ENCODE assay signal across 27 cellular contexts in genomic region chr9:28378236-28378635, GRCh38.
A peak's percentile ranks its signal among the peaks of the same experiment; 100 is the strongest.
DNase-seq lines count a peak whose midpoint lies in the region; ATAC-seq, FAIRE-seq and TF ChIP-seq lines count a peak whose summit lies in the region.
"Had no signal": no experiment of that assay in that cellular context is flagged by ENCODE, and none has a peak within 500 bp of the region (broad histone marks: within the 10 kb centered on the region; RNA-seq: fewer than 3 reads in every experiment).

No MANE protein-coding gene starts in this region.

- no peaks in the 10 kb centered on the region for H3K9me3 ChIP-seq in breast epithelium
- no peaks in the 10 kb centered on the region for H3K9me3 ChIP-seq in lower lobe of right lung
- H3K9me3 ChIP-seq: HAP-1, Peyer's patch, SJSA1 had no signal

- H3K27me3 ChIP-seq in breast epithelium = no peaks in the 10 kb centered on the region
- no peaks in the 10 kb centered on the region for H3K27me3 ChIP-seq in lower lobe of right lung (ENCODE audit: low read depth)
- H3K27me3 ChIP-seq: Peyer's patch, SJSA1 had no signal

- H3K36me3 ChIP-seq in breast epithelium = no peaks in the 10 kb centered on the region
- H3K36me3 ChIP-seq in lower lobe of right lung = no peaks in the 10 kb centered on the region
- H3K36me3 ChIP-seq: HAP-1, Peyer's patch, SJSA1 had no signal

- H3K36me3 Mint-ChIP-seq in MCF 10A (ENCODE audit: insufficient read depth, unreplicated experiment) = no peaks in the 10 kb centered on the region
- H3K36me3 Mint-ChIP-seq: CD8-positive, alpha-beta T cell had no signal

- H3K27ac ChIP-seq in breast epithelium (no peak overlapping the region), lower lobe of right lung (no peak overlapping the region)
- H3K27ac ChIP-seq: 22Rv1, GM23248, Peyer's patch, SJSA1 had no signal

- POLR2A ChIA-PET in MCF 10A (lab: Yijun Ruan, JAX) = interaction anchor here (0.9 to 1.1 kb wide), 2 partner anchors 14 to 125 kb away, joined by 3 to 4 read pairs; no protein-coding TSS in a partner anchor

- intact Hi-C loops in MCF 10A (cut with micrococcal nuclease) = no loop called here
- intact Hi-C loops in breast epithelium (cut with DNase I; ENCODE audit: low total_unique reads) = no loop called here
- intact Hi-C loops in lower lobe of right lung (cut with DNase I) = no loop called here

- H3K27ac Mint-ChIP-seq in MCF 10A (ENCODE audit: low read depth, unreplicated experiment) = no peak overlapping the region
- H3K27ac Mint-ChIP-seq: CD8-positive, alpha-beta T cell had no signal

- TF ChIP-seq CTCF in MCF 10A (IDR thresholded peaks at IDR 0.05; ENCODE audit: unreplicated experiment) = no peak
- TF ChIP-seq CTCF in breast epithelium (IDR thresholded peaks at IDR 0.05) = no peak
- no peak for TF ChIP-seq CTCF in epithelial cell of esophagus (IDR thresholded peaks at IDR 0.05; ENCODE audit: insufficient read depth, low read depth, low read length, missing control alignments)
- no peak for TF ChIP-seq CTCF in lower lobe of right lung (IDR thresholded peaks at IDR 0.05)

- no peak for TF ChIP-seq POLR2A in breast epithelium (IDR thresholded peaks at IDR 0.05)

- ATAC-seq in lower lobe of right lung = peak; percentile 43 to 56
- no peak for ATAC-seq in GM21723 (IDR thresholded peaks at IDR 0.05; ENCODE audit: unreplicated experiment)
- ATAC-seq: CD8-positive, alpha-beta T cell; Right ventricle myocardium inferior had no signal

- H3K4me3 Mint-ChIP-seq in MCF 10A (ENCODE audit: unreplicated experiment) = no peak overlapping the region
- H3K4me3 Mint-ChIP-seq: CD8-positive, alpha-beta T cell had no signal

- BruUV-seq in MCF 10A (replicated peaks; lab: Mats Ljungman, UMichigan) = no TSS peak

- CTCF ChIA-PET in MCF 10A (lab: Yijun Ruan, JAX) = no interaction called here

- no peaks in the 10 kb centered on the region for H3K27me3 Mint-ChIP-seq in MCF 10A (ENCODE audit: insufficient read depth, unreplicated experiment)

- DNase-seq in MCF 10A (ENCODE audit: unreplicated experiment) (peak; percentile 14), breast epithelium (ENCODE audit: low spot score in 2 of 2) (no peak), epithelial cell of esophagus (ENCODE audit: low read depth) (peak; percentile 13), lower lobe of right lung (no peak), HTR-8/SVneo (ENCODE audit: insufficient read length, low spot score) (no peak), NCI-H1436 treated with DMSO at 0.1 percent for 48 hours (lab: John Stamatoyannopoulos, UW) (no peak)
- no peak for DNase-seq in effector CD4-positive, alpha-beta T cell
- DNase-seq: AML-193; C1 segment of cervical spinal cord; CD8-positive, alpha-beta T cell; DND-41; GM23248; KBM-7; MV-4-11; NCI-H187 treated with DMSO at 0.1 percent for 48 hours; NCI-H2107; NCI-H2227 treated with DMSO at 0.1 percent for 48 hours; NCI-H510A treated with DMSO at 0.1 percent for 48 hours; NCI-H774; NK-92 treated with Interleukin-12 subunit alpha and Interleukin-12 subunit beta, amount 100 ng/mL, for 24 hours; Peyer's patch had no signal

- no peaks in the 10 kb centered on the region for H3K4me1 ChIP-seq in breast epithelium
- H3K4me1 ChIP-seq in lower lobe of right lung = no peaks in the 10 kb centered on the region
- H3K4me1 ChIP-seq: HAP-1, Peyer's patch, SJSA1 had no signal

- H3K4me3 ChIP-seq in breast epithelium (no peak overlapping the region), epithelial cell of esophagus (ENCODE audit: low read length) (no peak overlapping the region), lower lobe of right lung (no peak overlapping the region)
- H3K4me3 ChIP-seq: GM23248, HAP-1, Peyer's patch, SJSA1 had no signal

- no peak for FAIRE-seq in HTR-8/SVneo (lab: Jason Lieb, UNC)
- FAIRE-seq: GM12891 had no signal

- H3K9me3 Mint-ChIP-seq in MCF 10A (ENCODE audit: unreplicated experiment) = no peaks in the 10 kb centered on the region

- H3K4me1 Mint-ChIP-seq in MCF 10A (ENCODE audit: insufficient read depth, unreplicated experiment) = no peaks in the 10 kb centered on the region

Comparison
In these comparisons a context has a peak if more than half of its experiments do, and no peak if none do; other contexts are left out.
1. DNase-seq: peak in MCF 10A (single experiment) and epithelial cell of esophagus (single experiment); none in breast epithelium (0 of 2), lower lobe of right lung (single experiment), HTR-8/SVneo (single experiment), effector CD4-positive, alpha-beta T cell (single experiment) and NCI-H1436 treated with DMSO at 0.1 percent for 48 hours (single experiment).